In genomic region chr22:31230871-31231621, GRCh38 we compare ENCODE assay signal across 1 cellular context.
TF ChIP-seq lines count a peak whose summit lies in the region.

No MANE protein-coding gene starts in this region.

TF ChIP-seq in HepG2, 621 proteins besides CTCF, POLR2A, EP300 and RAD21 (continued from another document and continues in another):
- TF ChIP-seq BCLAF1 (IDR thresholded peaks at IDR 0.05) (no peak), ZBTB44 (CRISPR knock-in tag; IDR thresholded peaks at IDR 0.05) (no peak), GABPB1 (CRISPR knock-in tag; IDR thresholded peaks at IDR 0.05) (0 out of 2 replicates have a peak, but pooled peaks have one; percentile 8), MXD3 (CRISPR knock-in tag; IDR thresholded peaks at IDR 0.05) (no peak), ZNF496 (CRISPR knock-in tag; IDR thresholded peaks at IDR 0.05; ENCODE audit: insufficient replicate concordance) (no peak), GTF2F1 (IDR thresholded peaks at IDR 0.05; ENCODE audit: low read length) (no peak), ZFP41 (CRISPR knock-in tag; IDR thresholded peaks at IDR 0.05; ENCODE audit: borderline replicate concordance) (no peak), FOXK1 (CRISPR knock-in tag; IDR thresholded peaks at IDR 0.05; ENCODE audit: borderline replicate concordance, low read depth) (no peak; the same call in 1 of the 2 replicates), ZNF782 (CRISPR knock-in tag; IDR thresholded peaks at IDR 0.05; ENCODE audit: borderline replicate concordance) (no peak), DR1 (CRISPR knock-in tag; IDR thresholded peaks at IDR 0.05) (no peak), ZBTB38 (CRISPR knock-in tag; IDR thresholded peaks at IDR 0.05) (no peak), NFIB (CRISPR knock-in tag; IDR thresholded peaks at IDR 0.05; ENCODE audit: borderline replicate concordance) (no peak), MLXIP (CRISPR knock-in tag; IDR thresholded peaks at IDR 0.05; ENCODE audit: borderline replicate concordance) (no peak), RORA (CRISPR knock-in tag; IDR thresholded peaks at IDR 0.05) (no peak), ZNF3 (CRISPR knock-in tag; IDR thresholded peaks at IDR 0.05) (no peak), MAFF (IDR thresholded peaks at IDR 0.05; ENCODE audit: low read depth, low read length) (no peak), ZNF777 (CRISPR knock-in tag; IDR thresholded peaks at IDR 0.05) (no peak), ZNF790 (CRISPR knock-in tag; IDR thresholded peaks at IDR 0.05; ENCODE audit: borderline replicate concordance) (no peak), KDM2A (CRISPR knock-in tag; IDR thresholded peaks at IDR 0.05; ENCODE audit: borderline replicate concordance, low read depth) (no peak), ZNF121 (CRISPR knock-in tag; IDR thresholded peaks at IDR 0.05) (0 out of 2 replicates have a peak, but pooled peaks have one; percentile 35), ZNF792 (CRISPR knock-in tag; IDR thresholded peaks at IDR 0.05) (no peak), SP5 (CRISPR knock-in tag; IDR thresholded peaks at IDR 0.05; ENCODE audit: borderline replicate concordance, low read depth) (peak; percentile 41; the same call in 1 of the 2 replicates), ZEB1 (IDR thresholded peaks at IDR 0.05; ENCODE audit: insufficient replicate concordance, low read depth) (no peak), ZZZ3 (CRISPR knock-in tag; IDR thresholded peaks at IDR 0.05; ENCODE audit: borderline replicate concordance) (no peak), BRCA1 (CRISPR knock-in tag; IDR thresholded peaks at IDR 0.05) (no peak), MYNN (CRISPR knock-in tag; IDR thresholded peaks at IDR 0.05; ENCODE audit: low read depth) (no peak), ZFY (CRISPR knock-in tag; IDR thresholded peaks at IDR 0.05) (no peak), LRRFIP1 (CRISPR knock-in tag; conservative IDR thresholded peaks at IDR 0.05) (no peak), FOXC1 (CRISPR knock-in tag; IDR thresholded peaks at IDR 0.05; ENCODE audit: borderline replicate concordance) (peak; percentile 31; the same call in 1 of the 2 replicates), ZNF367 (CRISPR knock-in tag; IDR thresholded peaks at IDR 0.05; ENCODE audit: borderline replicate concordance) (no peak), TOE1 (CRISPR knock-in tag; IDR thresholded peaks at IDR 0.05) (no peak), ZNF557 (CRISPR knock-in tag; IDR thresholded peaks at IDR 0.05) (no peak), SP4 (CRISPR knock-in tag; IDR thresholded peaks at IDR 0.05) (no peak), PHF20 (CRISPR knock-in tag; IDR thresholded peaks at IDR 0.05) (no peak), SPEN (CRISPR knock-in tag; IDR thresholded peaks at IDR 0.05; ENCODE audit: low read depth) (no peak), SP1 (IDR thresholded peaks at IDR 0.05) (no peak), SP1 (CRISPR knock-in tag; IDR thresholded peaks at IDR 0.05) (no peak), ZNF460 (CRISPR knock-in tag; IDR thresholded peaks at IDR 0.05; ENCODE audit: borderline replicate concordance) (no peak; the same call in 1 of the 2 replicates), ZNF607 (CRISPR knock-in tag; IDR thresholded peaks at IDR 0.05; ENCODE audit: borderline replicate concordance) (no peak), ZNF660 (CRISPR knock-in tag; IDR thresholded peaks at IDR 0.05; ENCODE audit: borderline replicate concordance, low read depth) (no peak)
- TF ChIP-seq, protein P1, sequence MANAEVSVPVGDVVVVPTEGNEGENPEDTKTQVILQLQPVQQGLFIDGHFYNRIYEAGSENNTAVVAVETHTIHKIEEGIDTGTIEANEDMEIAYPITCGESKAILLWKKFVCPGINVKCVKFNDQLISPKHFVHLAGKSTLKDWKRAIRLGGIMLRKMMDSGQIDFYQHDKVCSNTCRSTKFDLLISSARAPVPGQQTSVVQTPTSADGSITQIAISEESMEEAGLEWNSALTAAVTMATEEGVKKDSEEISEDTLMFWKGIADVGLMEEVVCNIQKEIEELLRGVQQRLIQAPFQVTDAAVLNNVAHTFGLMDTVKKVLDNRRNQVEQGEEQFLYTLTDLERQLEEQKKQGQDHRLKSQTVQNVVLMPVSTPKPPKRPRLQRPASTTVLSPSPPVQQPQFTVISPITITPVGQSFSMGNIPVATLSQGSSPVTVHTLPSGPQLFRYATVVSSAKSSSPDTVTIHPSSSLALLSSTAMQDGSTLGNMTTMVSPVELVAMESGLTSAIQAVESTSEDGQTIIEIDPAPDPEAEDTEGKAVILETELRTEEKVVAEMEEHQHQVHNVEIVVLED (CRISPR knock-in tag; IDR thresholded peaks at IDR 0.05; ENCODE audit: borderline replicate concordance) = no peak
- TF ChIP-seq, protein P2, sequence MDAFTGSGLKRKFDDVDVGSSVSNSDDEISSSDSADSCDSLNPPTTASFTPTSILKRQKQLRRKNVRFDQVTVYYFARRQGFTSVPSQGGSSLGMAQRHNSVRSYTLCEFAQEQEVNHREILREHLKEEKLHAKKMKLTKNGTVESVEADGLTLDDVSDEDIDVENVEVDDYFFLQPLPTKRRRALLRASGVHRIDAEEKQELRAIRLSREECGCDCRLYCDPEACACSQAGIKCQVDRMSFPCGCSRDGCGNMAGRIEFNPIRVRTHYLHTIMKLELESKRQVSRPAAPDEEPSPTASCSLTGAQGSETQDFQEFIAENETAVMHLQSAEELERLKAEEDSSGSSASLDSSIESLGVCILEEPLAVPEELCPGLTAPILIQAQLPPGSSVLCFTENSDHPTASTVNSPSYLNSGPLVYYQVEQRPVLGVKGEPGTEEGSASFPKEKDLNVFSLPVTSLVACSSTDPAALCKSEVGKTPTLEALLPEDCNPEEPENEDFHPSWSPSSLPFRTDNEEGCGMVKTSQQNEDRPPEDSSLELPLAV (CRISPR knock-in tag; conservative IDR thresholded peaks at IDR 0.05; ENCODE audit: low read depth) = no peak
- TF ChIP-seq, protein P3, sequence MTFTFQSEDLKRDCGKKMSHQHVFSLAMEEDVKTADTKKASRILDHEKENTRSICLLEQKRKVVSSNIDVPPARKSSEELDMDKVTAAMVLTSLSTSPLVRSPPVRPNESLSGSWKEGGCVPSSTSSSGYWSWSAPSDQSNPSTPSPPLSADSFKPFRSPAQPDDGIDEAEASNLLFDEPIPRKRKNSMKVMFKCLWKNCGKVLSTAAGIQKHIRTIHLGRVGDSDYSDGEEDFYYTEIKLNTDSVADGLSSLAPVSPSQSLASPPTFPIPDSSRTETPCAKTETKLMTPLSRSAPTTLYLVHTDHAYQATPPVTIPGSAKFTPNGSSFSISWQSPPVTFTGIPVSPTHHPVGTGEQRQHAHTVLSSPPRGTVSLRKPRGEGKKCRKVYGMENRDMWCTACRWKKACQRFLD (CRISPR knock-in tag; IDR thresholded peaks at IDR 0.05; ENCODE audit: borderline replicate concordance) = no peak
- TF ChIP-seq, protein P4, sequence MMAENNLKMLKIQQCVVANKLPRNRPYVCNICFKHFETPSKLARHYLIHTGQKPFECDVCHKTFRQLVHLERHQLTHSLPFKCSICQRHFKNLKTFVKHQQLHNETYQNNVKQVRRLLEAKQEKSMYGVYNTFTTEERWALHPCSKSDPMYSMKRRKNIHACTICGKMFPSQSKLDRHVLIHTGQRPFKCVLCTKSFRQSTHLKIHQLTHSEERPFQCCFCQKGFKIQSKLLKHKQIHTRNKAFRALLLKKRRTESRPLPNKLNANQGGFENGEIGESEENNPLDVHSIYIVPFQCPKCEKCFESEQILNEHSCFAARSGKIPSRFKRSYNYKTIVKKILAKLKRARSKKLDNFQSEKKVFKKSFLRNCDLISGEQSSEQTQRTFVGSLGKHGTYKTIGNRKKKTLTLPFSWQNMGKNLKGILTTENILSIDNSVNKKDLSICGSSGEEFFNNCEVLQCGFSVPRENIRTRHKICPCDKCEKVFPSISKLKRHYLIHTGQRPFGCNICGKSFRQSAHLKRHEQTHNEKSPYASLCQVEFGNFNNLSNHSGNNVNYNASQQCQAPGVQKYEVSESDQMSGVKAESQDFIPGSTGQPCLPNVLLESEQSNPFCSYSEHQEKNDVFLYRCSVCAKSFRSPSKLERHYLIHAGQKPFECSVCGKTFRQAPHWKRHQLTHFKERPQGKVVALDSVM (CRISPR knock-in tag; IDR thresholded peaks at IDR 0.05) = 0 out of 2 replicates have a peak, but pooled peaks have one; percentile 25
- TF ChIP-seq, protein P5, sequence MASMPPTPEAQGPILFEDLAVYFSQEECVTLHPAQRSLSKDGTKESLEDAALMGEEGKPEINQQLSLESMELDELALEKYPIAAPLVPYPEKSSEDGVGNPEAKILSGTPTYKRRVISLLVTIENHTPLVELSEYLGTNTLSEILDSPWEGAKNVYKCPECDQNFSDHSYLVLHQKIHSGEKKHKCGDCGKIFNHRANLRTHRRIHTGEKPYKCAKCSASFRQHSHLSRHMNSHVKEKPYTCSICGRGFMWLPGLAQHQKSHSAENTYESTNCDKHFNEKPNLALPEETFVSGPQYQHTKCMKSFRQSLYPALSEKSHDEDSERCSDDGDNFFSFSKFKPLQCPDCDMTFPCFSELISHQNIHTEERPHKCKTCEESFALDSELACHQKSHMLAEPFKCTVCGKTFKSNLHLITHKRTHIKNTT (CRISPR knock-in tag; IDR thresholded peaks at IDR 0.05) = no peak
